2 cellular contexts compared by ENCODE assay signal in genomic region chr3:8473029-8473428, GRCh38.
TF ChIP-seq lines count a peak whose summit lies in the region.

No MANE protein-coding gene starts in this region.

TF ChIP-seq in HepG2, 621 proteins besides CTCF, POLR2A, EP300 and RAD21:
- TF ChIP-seq SRSF4 (IDR thresholded peaks at IDR 0.05; ENCODE audit: low read depth, low read length, poor library complexity, severe bottlenecking), result no peak

TF ChIP-seq in H1, 55 proteins besides CTCF, POLR2A, EP300 and RAD21:
- no peak for TF ChIP-seq GABPA (IDR thresholded peaks at IDR 0.05; ENCODE audit: borderline replicate concordance, insufficient read depth, low read length)
- no peak for TF ChIP-seq SIN3A (conservative IDR thresholded peaks at IDR 0.05 in 1 of 2, IDR thresholded peaks at IDR 0.05 in 1 of 2; ENCODE audit: low read depth in 1 of 2, low read length in 2 of 2)
- TF ChIP-seq CBX5 (IDR thresholded peaks at IDR 0.05; ENCODE audit: low read depth, low read length), result no peak
- no peak for TF ChIP-seq ATF3 (IDR thresholded peaks at IDR 0.05; ENCODE audit: insufficient read depth, low read depth, low read length)
- TF ChIP-seq CBX8 (IDR thresholded peaks at IDR 0.05; ENCODE audit: borderline replicate concordance, low read depth, low read length), result no peak
- TF ChIP-seq TAF1 (IDR thresholded peaks at IDR 0.05; ENCODE audit: low read depth, low read length), result no peak
- TF ChIP-seq CHD1 (IDR thresholded peaks at IDR 0.05; ENCODE audit: low read depth, low read length), result no peak
- no peak for TF ChIP-seq EGR1 (IDR thresholded peaks at IDR 0.05; ENCODE audit: borderline replicate concordance, low read depth, low read length)
- TF ChIP-seq TCF12 (IDR thresholded peaks at IDR 0.05; ENCODE audit: low read depth, low read length), result no peak
- no peak for TF ChIP-seq E2F6 (IDR thresholded peaks at IDR 0.05)
TF ChIP-seq in H1: peak in this region for 0.
